In the genomic region with DNA sequence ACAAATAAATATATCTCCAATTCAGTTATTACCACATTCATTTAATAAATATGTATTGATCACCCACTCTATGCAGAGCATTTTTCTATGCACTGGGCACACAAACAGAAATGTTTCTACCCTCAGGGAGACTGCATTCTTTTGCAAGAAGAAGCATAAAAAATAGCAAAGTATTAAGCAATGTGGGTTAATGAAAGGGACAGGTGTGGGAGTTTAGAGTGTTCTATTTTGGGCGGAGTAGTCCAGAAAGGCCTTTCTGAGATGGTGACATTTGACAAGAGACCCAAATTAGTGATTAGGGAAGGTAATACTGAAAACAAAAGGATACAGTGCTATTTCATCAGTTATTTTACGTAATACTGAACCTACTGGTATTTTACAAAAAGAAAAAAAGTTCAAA, we compare ENCODE assay signal across 25 cellular contexts.
"Had no signal": no experiment of that assay in that cellular context is flagged by ENCODE, and none has a peak within 500 bp of the region (broad histone marks: within the 10 kb centered on the region; RNA-seq: fewer than 3 reads in every experiment).

No MANE protein-coding gene starts in this region.

- H3K9me3 ChIP-seq: neutrophil, pancreas, prostate gland, thyroid gland had no signal

- H3K27me3 ChIP-seq: neutrophil, right lobe of liver, sigmoid colon, stomach, thyroid gland, tibial nerve, upper lobe of left lung, vagina had no signal

- H3K36me3 Mint-ChIP-seq: naive thymus-derived CD4-positive, alpha-beta T cell; natural killer cell; stimulated activated effector memory CD8-positive, alpha-beta T cell treated with anti-CD3 and anti-CD28 coated beads, Interleukin-12 subunit alpha, Interleukin-12 subunit beta, amount 100 ng/mL, for 72 hours; stimulated activated naive B cell treated with anti-CD40 and anti-IgM and Interleukin-4, amounts not matched to agents 10 μg/mL and 1 μg/mL and 100 μg/mL, for 72 hours had no signal

- H3K4me1 Mint-ChIP-seq: naive thymus-derived CD4-positive, alpha-beta T cell; natural killer cell; stimulated activated effector memory CD8-positive, alpha-beta T cell treated with anti-CD3 and anti-CD28 coated beads, Interleukin-12 subunit alpha, Interleukin-12 subunit beta, amount 100 ng/mL, for 72 hours; stimulated activated naive B cell treated with anti-CD40 and anti-IgM and Interleukin-4, amounts not matched to agents 10 μg/mL and 1 μg/mL and 100 μg/mL, for 72 hours had no signal

- DNase-seq: naive thymus-derived CD4-positive, alpha-beta T cell; natural killer cell; nucleus accumbens; pancreas; right cardiac atrium; right lobe of liver; sigmoid colon; small intestine; stimulated activated CD4-positive, alpha-beta T cell treated with anti-CD3 and anti-CD28 coated beads, Interleukin-15, amount 100 ng/mL, for 24 hours; stimulated activated CD4-positive, alpha-beta T cell treated with anti-CD3 and anti-CD28 coated beads, Interleukin-2, amount 100 ng/mL, for 24 hours; stimulated activated CD4-positive, alpha-beta T cell treated with anti-CD3 and anti-CD28 coated beads, Interleukin-2, amount 100 ng/mL, for 48 hours; stimulated activated CD4-positive, alpha-beta T cell treated with anti-CD3 and anti-CD28 coated beads, Interleukin-4, amount 100 ng/mL, for 24 hours; stimulated activated naive B cell treated with anti-CD40 and anti-IgM and Interleukin-4, amounts not matched to agents 10 μg/mL and 1 μg/mL and 100 μg/mL, for 72 hours; stimulated activated naive CD4-positive, alpha-beta T cell treated with Interleukin-2 at 50 U/mL for 16 hours; stomach; thyroid gland; upper lobe of left lung had no signal

- H3K4me3 Mint-ChIP-seq: naive thymus-derived CD4-positive, alpha-beta T cell; natural killer cell; nephron; stimulated activated effector memory CD8-positive, alpha-beta T cell treated with anti-CD3 and anti-CD28 coated beads, Interleukin-12 subunit alpha, Interleukin-12 subunit beta, amount 100 ng/mL, for 72 hours; stimulated activated naive B cell treated with anti-CD40 and anti-IgM and Interleukin-4, amounts not matched to agents 10 μg/mL and 1 μg/mL and 100 μg/mL, for 72 hours; stimulated activated naive CD8-positive, alpha-beta T cell treated with anti-CD3 and anti-CD28 coated beads, Interleukin-15, Interleukin-2, amounts not matched to agents 100 ng/mL and 50 ng/mL, for 24 hours had no signal

- H3K27me3 Mint-ChIP-seq: naive thymus-derived CD4-positive, alpha-beta T cell; stimulated activated naive B cell treated with anti-CD40 and anti-IgM and Interleukin-4, amounts not matched to agents 10 μg/mL and 1 μg/mL and 100 μg/mL, for 72 hours; stimulated activated naive CD8-positive, alpha-beta T cell treated with anti-CD3 and anti-CD28 coated beads, Interleukin-15, Interleukin-2, amounts not matched to agents 100 ng/mL and 50 ng/mL, for 24 hours had no signal

- H3K9me3 Mint-ChIP-seq: stimulated activated effector memory CD8-positive, alpha-beta T cell treated with anti-CD3 and anti-CD28 coated beads, Interleukin-12 subunit alpha, Interleukin-12 subunit beta, amount 100 ng/mL, for 72 hours had no signal

- H3K27ac Mint-ChIP-seq: naive thymus-derived CD4-positive, alpha-beta T cell; natural killer cell; nephron; stimulated activated effector memory CD8-positive, alpha-beta T cell treated with anti-CD3 and anti-CD28 coated beads, Interleukin-12 subunit alpha, Interleukin-12 subunit beta, amount 100 ng/mL, for 72 hours; stimulated activated naive B cell treated with anti-CD40 and anti-IgM and Interleukin-4, amounts not matched to agents 10 μg/mL and 1 μg/mL and 100 μg/mL, for 72 hours; stimulated activated naive CD8-positive, alpha-beta T cell treated with anti-CD3 and anti-CD28 coated beads, Interleukin-15, Interleukin-2, amounts not matched to agents 100 ng/mL and 50 ng/mL, for 24 hours had no signal

- H3K4me3 ChIP-seq: pancreas, prostate gland, right lobe of liver, sigmoid colon, stomach, thoracic aorta, thyroid gland, tibial nerve, upper lobe of left lung, vagina had no signal

- H3K36me3 ChIP-seq: neutrophil, pancreas, prostate gland, right lobe of liver, sigmoid colon, stomach, thoracic aorta, thyroid gland, tibial nerve, upper lobe of left lung, vagina had no signal

- ATAC-seq: naive thymus-derived CD4-positive, alpha-beta T cell; natural killer cell; pancreas; right cardiac atrium; right lobe of liver; stimulated activated effector memory CD8-positive, alpha-beta T cell treated with anti-CD3 and anti-CD28 coated beads, Interleukin-12 subunit alpha, Interleukin-12 subunit beta, amount 100 ng/mL, for 72 hours; stimulated activated naive B cell treated with anti-CD40 and anti-IgM and Interleukin-4, amounts not matched to agents 10 μg/mL and 1 μg/mL and 100 μg/mL, for 72 hours had no signal

- H3K27ac ChIP-seq: neutrophil, pancreas, prostate gland, right lobe of liver, sigmoid colon, stomach, thoracic aorta, thyroid gland, tibial nerve, upper lobe of left lung, vagina had no signal

- H3K4me1 ChIP-seq: pancreas, prostate gland, sigmoid colon, stomach, thyroid gland, tibial nerve, upper lobe of left lung, vagina had no signal
